In the genomic region with DNA sequence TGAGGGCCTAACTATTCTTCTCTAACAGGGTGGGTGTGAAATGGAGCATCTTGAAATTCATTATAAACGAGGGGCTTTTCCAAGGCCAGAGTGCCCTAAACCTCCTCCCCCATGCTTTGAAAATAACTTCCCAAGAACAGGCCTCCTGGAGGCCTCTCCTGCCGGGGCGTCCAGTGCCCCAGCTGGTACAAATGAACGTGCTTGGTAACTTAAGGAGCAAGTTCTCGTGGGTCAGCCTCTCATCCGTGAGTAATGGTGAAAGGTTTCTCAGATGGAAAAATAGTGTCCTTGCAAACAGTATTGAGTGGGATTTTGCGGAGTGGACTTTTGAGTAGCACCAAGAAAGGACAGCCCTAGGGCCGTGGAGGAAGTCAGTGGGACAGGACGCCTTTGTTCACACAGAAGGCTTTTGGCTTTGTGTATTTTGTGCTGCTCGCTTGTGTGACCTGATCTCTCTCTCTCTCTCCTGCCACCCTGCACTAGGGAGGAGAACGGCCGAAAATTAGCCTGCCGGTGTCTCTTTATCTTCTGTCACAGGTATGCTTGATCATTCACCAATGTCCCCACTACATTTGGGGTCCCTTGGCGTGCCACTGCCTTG, we compare ENCODE assay signal across 10 cellular contexts. TPM values are rescaled to one million over a fixed set of nuclear protein-coding genes. Genes with fewer than 3 reads are reported as not detected.
A peak's percentile ranks its signal among the peaks of the same experiment; 100 is the strongest.
DNase-seq lines count a peak whose midpoint lies in the region; ATAC-seq and TF ChIP-seq lines count a peak whose summit lies in the region.
"Had no signal": no experiment of that assay in that cellular context is flagged by ENCODE, and none has a peak within 500 bp of the region (broad histone marks: within the 10 kb centered on the region; RNA-seq: fewer than 3 reads in every experiment).

No MANE protein-coding gene starts in this region.

- peaks cover 33% of the 10 kb centered on the region for H3K36me3 Mint-ChIP-seq in T-helper 1 cell treated with Interleukin-12 subunit alpha and Interleukin-12 subunit beta and Interleukin-4 antibody, amounts not matched to agents 30 μg/mL and 1 μg/mL, for 36 hours (ENCODE audit: low read depth)
- H3K36me3 Mint-ChIP-seq in activated T-helper 17 cell treated with anti-CD3 and anti-CD28 coated beads, Interleukin-2, amount 50 U/mL, for 72 hours (ENCODE audit: low read depth): peaks cover 87% of the 10 kb centered on the region
- H3K36me3 Mint-ChIP-seq in memory B cell: peaks cover 11% of the 10 kb centered on the region
- H3K36me3 Mint-ChIP-seq in stimulated activated naive B cell treated with anti-CD40 and anti-IgM and Interleukin-4, amounts not matched to agents 10 μg/mL and 1 μg/mL and 100 μg/mL, for 72 hours: peaks cover 58 to 80% of the 10 kb centered on the region in 2 donors
- peaks cover 69% of the 10 kb centered on the region for H3K36me3 Mint-ChIP-seq in CD8-positive, alpha-beta T cell

- no peak overlapping the region for H3K4me3 ChIP-seq in CD8-positive, alpha-beta T cell (ENCODE audit: low read depth, low read length)

- H3K4me1 Mint-ChIP-seq in T-helper 1 cell treated with Interleukin-12 subunit alpha and Interleukin-12 subunit beta and Interleukin-4 antibody, amounts not matched to agents 30 μg/mL and 1 μg/mL, for 36 hours (ENCODE audit: low read depth): peaks cover 56% of the 10 kb centered on the region
- H3K4me1 Mint-ChIP-seq in activated T-helper 17 cell treated with anti-CD3 and anti-CD28 coated beads, Interleukin-2, amount 50 U/mL, for 72 hours: peaks cover 27% of the 10 kb centered on the region
- H3K4me1 Mint-ChIP-seq in memory B cell: peaks cover 21% of the 10 kb centered on the region
- H3K4me1 Mint-ChIP-seq in stimulated activated naive B cell treated with anti-CD40 and anti-IgM and Interleukin-4, amounts not matched to agents 10 μg/mL and 1 μg/mL and 100 μg/mL, for 72 hours: peaks cover 31 to 50% of the 10 kb centered on the region in 2 donors
- H3K4me1 Mint-ChIP-seq in CD8-positive, alpha-beta T cell (ENCODE audit: low read depth): peaks cover 2% of the 10 kb centered on the region

- H3K27me3 Mint-ChIP-seq in T-helper 1 cell treated with Interleukin-12 subunit alpha and Interleukin-12 subunit beta and Interleukin-4 antibody, amounts not matched to agents 30 μg/mL and 1 μg/mL, for 36 hours (ENCODE audit: low read depth): no peaks in the 10 kb centered on the region
- H3K27me3 Mint-ChIP-seq in activated T-helper 17 cell treated with anti-CD3 and anti-CD28 coated beads, Interleukin-2, amount 50 U/mL, for 72 hours: no peaks in the 10 kb centered on the region
- no peaks in the 10 kb centered on the region for H3K27me3 Mint-ChIP-seq in memory B cell
- no peaks in the 10 kb centered on the region for H3K27me3 Mint-ChIP-seq in stimulated activated naive B cell treated with anti-CD40 and anti-IgM and Interleukin-4, amounts not matched to agents 10 μg/mL and 1 μg/mL and 100 μg/mL, for 72 hours
- H3K27me3 Mint-ChIP-seq in CD8-positive, alpha-beta T cell (ENCODE audit: low read depth): no peaks in the 10 kb centered on the region

- H3K27ac ChIP-seq in CD8-positive, alpha-beta T cell (ENCODE audit: low read depth, low read length): no peak overlapping the region
- H3K27ac ChIP-seq: 22Rv1 had no signal

- TF ChIP-seq CTCF in CD8-positive, alpha-beta T cell (IDR thresholded peaks at IDR 0.05): no peak

- POLR2A ChIA-PET in CD8-positive, alpha-beta T cell (lab: Charles Lee): no interaction called here

- intact Hi-C loops in CD8-positive, alpha-beta T cell (cut with DNase I, micrococcal nuclease): no loop called here

- CTCF ChIA-PET in CD8-positive, alpha-beta T cell (lab: Charles Lee): no interaction called here

- no peaks in the 10 kb centered on the region for H3K4me1 ChIP-seq in CD8-positive, alpha-beta T cell (ENCODE audit: insufficient read depth, low read length)

- ATAC-seq in activated T-helper 17 cell treated with anti-CD3 and anti-CD28 coated beads, Interleukin-2, amount 50 U/mL, for 72 hours (replicated peaks): no peak
- ATAC-seq in memory B cell (ENCODE audit: low read depth) (no peak), HG03108 (IDR thresholded peaks at IDR 0.05; ENCODE audit: unreplicated experiment) (no peak)
- ATAC-seq in stimulated activated naive B cell treated with anti-CD40 and anti-IgM and Interleukin-4, amounts not matched to agents 10 μg/mL and 1 μg/mL and 100 μg/mL, for 72 hours (replicated peaks): no peak
- no peak for ATAC-seq in CD8-positive, alpha-beta T cell

- H3K9me3 ChIP-seq in CD8-positive, alpha-beta T cell (ENCODE audit: low read length): no peaks in the 10 kb centered on the region

- peak overlapping the region; percentile 5 for H3K27ac Mint-ChIP-seq in T-helper 1 cell treated with Interleukin-12 subunit alpha and Interleukin-12 subunit beta and Interleukin-4 antibody, amounts not matched to agents 30 μg/mL and 1 μg/mL, for 36 hours
- H3K27ac Mint-ChIP-seq in activated T-helper 17 cell treated with anti-CD3 and anti-CD28 coated beads, Interleukin-2, amount 50 U/mL, for 72 hours: peak overlapping the region; percentile 73
- H3K27ac Mint-ChIP-seq in memory B cell: peak overlapping the region; percentile 79
- peak overlapping the region; percentile 73 for H3K27ac Mint-ChIP-seq in stimulated activated naive B cell treated with anti-CD40 and anti-IgM and Interleukin-4, amounts not matched to agents 10 μg/mL and 1 μg/mL and 100 μg/mL, for 72 hours
- H3K27ac Mint-ChIP-seq in CD8-positive, alpha-beta T cell: no peak overlapping the region

- no peaks in the 10 kb centered on the region for H3K27me3 ChIP-seq in CD8-positive, alpha-beta T cell (ENCODE audit: insufficient read depth, low read length)

- DNase-seq in T-helper 1 cell (no peak), memory B cell (ENCODE audit: low spot score in 2 of 2) (no peak), RPMI8226 (no peak)
- no peak for DNase-seq in stimulated activated naive B cell treated with anti-CD40 and anti-IgM and Interleukin-4, amounts not matched to agents 10 μg/mL and 1 μg/mL and 100 μg/mL, for 72 hours
- DNase-seq in CD8-positive, alpha-beta T cell: no peak
- DNase-seq: dermis blood vessel endothelial cell had no signal

- H3K4me3 Mint-ChIP-seq in T-helper 1 cell treated with Interleukin-12 subunit alpha and Interleukin-12 subunit beta and Interleukin-4 antibody, amounts not matched to agents 30 μg/mL and 1 μg/mL, for 36 hours: no peak overlapping the region
- H3K4me3 Mint-ChIP-seq in activated T-helper 17 cell treated with anti-CD3 and anti-CD28 coated beads, Interleukin-2, amount 50 U/mL, for 72 hours: peak overlapping the region; percentile 85
- H3K4me3 Mint-ChIP-seq in memory B cell: no peak overlapping the region
- no peak overlapping the region for H3K4me3 Mint-ChIP-seq in stimulated activated naive B cell treated with anti-CD40 and anti-IgM and Interleukin-4, amounts not matched to agents 10 μg/mL and 1 μg/mL and 100 μg/mL, for 72 hours
- no peak overlapping the region for H3K4me3 Mint-ChIP-seq in CD8-positive, alpha-beta T cell

- H3K36me3 ChIP-seq in CD8-positive, alpha-beta T cell (ENCODE audit: insufficient read depth, low read length): peaks cover 2% of the 10 kb centered on the region

- no peaks in the 10 kb centered on the region for H3K9me3 Mint-ChIP-seq in T-helper 1 cell treated with Interleukin-12 subunit alpha and Interleukin-12 subunit beta and Interleukin-4 antibody, amounts not matched to agents 30 μg/mL and 1 μg/mL, for 36 hours
- no peaks in the 10 kb centered on the region for H3K9me3 Mint-ChIP-seq in activated T-helper 17 cell treated with anti-CD3 and anti-CD28 coated beads, Interleukin-2, amount 50 U/mL, for 72 hours
- H3K9me3 Mint-ChIP-seq in memory B cell: no peaks in the 10 kb centered on the region
- no peaks in the 10 kb centered on the region for H3K9me3 Mint-ChIP-seq in stimulated activated naive B cell treated with anti-CD40 and anti-IgM and Interleukin-4, amounts not matched to agents 10 μg/mL and 1 μg/mL and 100 μg/mL, for 72 hours
- no peaks in the 10 kb centered on the region for H3K9me3 Mint-ChIP-seq in CD8-positive, alpha-beta T cell

RNA-seq across cellular contexts. Expression of gene CLEC16A, which starts 34.6 kb away (rescaled TPM):
- 10 to 100 TPM; 24.3 to 24.8 TPM for total RNA-seq in activated T-helper 17 cell treated with anti-CD3 and anti-CD28 coated beads, Interleukin-2, amount 50 U/mL, for 72 hours
- total RNA-seq in CD8-positive, alpha-beta T cell: 10 to 100 TPM; 20.5 to 21.9 TPM

RNA-seq across cellular contexts. Expression of gene DEXI, which starts 36.7 kb away (rescaled TPM):
- total RNA-seq in activated T-helper 17 cell treated with anti-CD3 and anti-CD28 coated beads, Interleukin-2, amount 50 U/mL, for 72 hours: 10 to 100 TPM; 22.6 to 24.6 TPM
- 1 to 10 TPM; 4.7 to 5.6 TPM for total RNA-seq in CD8-positive, alpha-beta T cell
